ENCODE assay signal across 7 cellular contexts in genomic region chr12:93572712-93573551, GRCh38. TPM values are rescaled to one million over a fixed set of nuclear protein-coding genes. Genes with fewer than 3 reads are reported as not detected.
DNase-seq lines count a peak whose midpoint lies in the region; ATAC-seq and TF ChIP-seq lines count a peak whose summit lies in the region.

No MANE protein-coding gene starts in this region.

- no peaks in the 10 kb centered on the region for H3K9me3 Mint-ChIP-seq in neural crest cell

- CTCF ChIA-PET in HEK293 (lab: Yijun Ruan, JAX), result interaction anchor here (0.7 to 0.8 kb wide), 3 partner anchors 9 to 129 kb away, joined by 3 to 4 read pairs (median 3); no protein-coding TSS in a partner anchor

- no peak overlapping the region for H3K27ac ChIP-seq in HEK293 (ENCODE audit: extremely low read depth, low read depth, low read length)

- H3K4me3 ChIP-seq in HEK293 (ENCODE audit: low read depth, low read length) (peak overlapping the region; percentile 53), fibroblast of pulmonary artery (replicated peaks; ENCODE audit: low read depth, low read length) (peak overlapping the region; percentile 48)

- no peaks in the 10 kb centered on the region for H3K4me1 ChIP-seq in HEK293 (ENCODE audit: control insufficient read depth, insufficient read depth, low read length)

- H3K4me1 Mint-ChIP-seq in neural crest cell, result peaks cover 50% of the 10 kb centered on the region

- H3K36me3 ChIP-seq in HEK293 (ENCODE audit: control insufficient read depth in 2 of 2, insufficient read depth in 1 of 2, low read length in 2 of 2), result peaks cover 0 to 7% of the 10 kb centered on the region in 2 experiments; a peak in 1 of 3 replicates

- no peak for ATAC-seq in HG03565 (IDR thresholded peaks at IDR 0.05; ENCODE audit: unreplicated experiment)

- peak overlapping the region; percentile 87 for H3K4me3 Mint-ChIP-seq in neural crest cell

- TF ChIP-seq CTCF in HEK293 (tag by site-specific recombination; IDR thresholded peaks at IDR 0.05) (no peak), fibroblast of pulmonary artery (IDR thresholded peaks at IDR 0.05; ENCODE audit: low read length, missing control alignments) (no peak), neural crest cell (conservative IDR thresholded peaks at IDR 0.05) (no peak)

- peak overlapping the region; percentile 98 for H3K27ac Mint-ChIP-seq in neural crest cell (ENCODE audit: unreplicated experiment)

- H3K36me3 Mint-ChIP-seq in neural crest cell (ENCODE audit: low read depth), result peaks cover 10% of the 10 kb centered on the region

- peaks cover 32% of the 10 kb centered on the region for H3K27me3 Mint-ChIP-seq in neural crest cell (ENCODE audit: low read depth)

- POLR2A ChIA-PET in HEK293 (lab: Yijun Ruan, JAX), result interaction anchor here (1.0 kb wide), 1 partner anchor 27 kb away, joined by 4 read pairs; no protein-coding TSS in a partner anchor

- DNase-seq in activated CD8-positive, alpha-beta memory T cell treated with anti-CD3 and anti-CD28 coated beads for 48 hours (ENCODE audit: low read depth in 2 of 3, low spot score in 2 of 3), result peak; percentile 3 to 20 (median 12)
- peak; percentile 21 for DNase-seq in fibroblast of pulmonary artery (ENCODE audit: low read depth)
- DNase-seq in neural crest cell (ENCODE audit: low read depth, low spot score), result peak; percentile 44
- no peak for DNase-seq in germinal center (ENCODE audit: low spot score)
- no peak for DNase-seq in HT-29 (ENCODE audit: low spot score)

- no peaks in the 10 kb centered on the region for H3K9me3 ChIP-seq in HEK293 (ENCODE audit: control insufficient read depth, insufficient read depth, low read depth, low read length)

TF ChIP-seq in HEK293, 187 proteins besides CTCF, POLR2A, EP300 and RAD21:
- TF ChIP-seq ZNF202 (tag by site-specific recombination; IDR thresholded peaks at IDR 0.05; ENCODE audit: borderline replicate concordance) (peak; percentile 34; the same call in 1 of the 2 replicates), ZNF138 (tag by site-specific recombination; IDR thresholded peaks at IDR 0.05; ENCODE audit: borderline replicate concordance) (no peak)

RNA-seq across cellular contexts. Expression of gene SOCS2, which starts 0.5 kb away (rescaled TPM):
- total RNA-seq in neural crest cell, result 53.5 and 56.4 TPM in 2 replicates
- total RNA-seq in HT-29 (2014; rRNA removed; shearing (Covaris generic)), result 0.13 and 1.0 TPM in 2 replicates

Comparison
In these comparisons a context has a peak if more than half of its experiments do, and no peak if none do; other contexts are left out.
1. DNase-seq: peak in activated CD8-positive, alpha-beta memory T cell treated with anti-CD3 and anti-CD28 coated beads for 48 hours (3 of 3), fibroblast of pulmonary artery (single experiment) and neural crest cell (single experiment); none in germinal center (single experiment) and HT-29 (single experiment).
2. RNA of gene SOCS2, which starts 0.5 kb away (total RNA-seq): 53.5 to 56.4 TPM in neural crest cell; 0.13 to 1.0 TPM in HT-29; every median in the first group is over 10 times any median in the second.